ENCODE assay signal across 22 cellular contexts in genomic region chr13:66855110-66855509, GRCh38.
"Had no signal": no experiment of that assay in that cellular context is flagged by ENCODE, and none has a peak within 500 bp of the region (broad histone marks: within the 10 kb centered on the region; RNA-seq: fewer than 3 reads in every experiment).

No MANE protein-coding gene starts in this region.

- H3K27me3 ChIP-seq: gastroesophageal sphincter, hepatocyte, right atrium auricular region, spleen, tibial nerve had no signal

- DNase-seq: activated CD4-positive, alpha-beta memory T cell treated with anti-CD3 and anti-CD28 coated beads for 36 hours; activated CD4-positive, alpha-beta T cell treated with anti-CD3 and anti-CD28 coated beads for 4 hours; activated CD8-positive, alpha-beta memory T cell treated with anti-CD3 and anti-CD28 coated beads, Interleukin-2, amount 50 U/mL, for 48 hours; activated gamma-delta T cell; activated naive CD4-positive, alpha-beta T cell treated with anti-CD3 and anti-CD28 coated beads, Interleukin-2, amount 10 ng/mL, durations not matched to agents 7 days and 5 days; activated naive CD8-positive, alpha-beta T cell treated with anti-CD3 and anti-CD28 coated beads, Interleukin-2, amount 10 ng/mL, durations not matched to agents 7 days and 5 days; activated T-cell treated with anti-CD3 and anti-CD28 coated beads, Interleukin-2, amount 50 U/mL, for 24 hours; amygdala; islet precursor cell; left ventricle myocardium inferior; mucosa of descending colon; spleen; stimulated activated naive CD4-positive, alpha-beta T cell; T-helper 9 cell had no signal

- H3K4me1 ChIP-seq: gastroesophageal sphincter had no signal

- FAIRE-seq: TTC549 had no signal

- H3K79me2 ChIP-seq: hepatocyte had no signal

- H3K9me3 ChIP-seq: gastroesophageal sphincter, left ventricle myocardium inferior, mucosa of descending colon, right atrium auricular region, tibial nerve had no signal

- H3K4me2 ChIP-seq: hepatocyte had no signal

- ATAC-seq: gastroesophageal sphincter; mucosa of descending colon; natural killer cell treated with Interleukin-12 subunit alpha and Interleukin-12 subunit beta and Interleukin-15 and Interleukin-18, amount 100 ng/mL, for 72 hours had no signal

- H3K4me3 ChIP-seq: gastroesophageal sphincter, hepatocyte, left ventricle myocardium inferior, lung, mucosa of descending colon, right atrium auricular region, spleen, tibial nerve had no signal

- H3K36me3 ChIP-seq: gastroesophageal sphincter, left ventricle myocardium inferior, right atrium auricular region, spleen, tibial nerve had no signal

- H2AFZ ChIP-seq: hepatocyte had no signal

- H3K27ac ChIP-seq: gastroesophageal sphincter, hepatocyte, left ventricle myocardium inferior, right atrium auricular region, tibial nerve, VCaP had no signal
